Comparison of ENCODE assay signal across 36 cellular contexts in the genomic region with DNA sequence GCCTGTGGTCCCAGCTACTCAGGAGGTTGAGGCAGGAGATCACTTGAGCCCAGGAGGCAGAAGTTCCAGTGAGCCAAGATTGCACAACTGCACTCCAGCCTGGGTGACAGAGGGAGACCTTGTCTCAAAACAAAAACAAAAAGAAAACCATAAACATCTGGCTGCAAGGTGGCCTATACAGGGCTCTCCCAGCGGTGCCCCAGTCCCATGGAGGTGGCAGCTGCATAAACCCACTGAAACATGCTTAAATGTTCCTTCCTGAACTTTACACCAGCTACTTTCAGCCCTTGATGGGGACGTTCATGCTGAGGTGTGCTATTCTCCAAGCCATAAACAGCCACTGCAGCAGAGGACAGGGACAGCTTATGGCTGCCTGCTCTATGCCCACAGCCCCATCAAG.
"Had no signal": no experiment of that assay in that cellular context is flagged by ENCODE, and none has a peak within 500 bp of the region (broad histone marks: within the 10 kb centered on the region; RNA-seq: fewer than 3 reads in every experiment).

No MANE protein-coding gene starts in this region.

- H3K4me1 Mint-ChIP-seq: activated B cell treated with CpG ODN at 0.5 μM for 24 hours; activated CD4-positive, alpha-beta T cell treated with anti-CD3 and anti-CD28 coated beads, Interleukin-2, amount 10 ng/mL, durations not matched to agents 24 days and 14 days; activated naive CD8-positive, alpha-beta T cell treated with anti-CD3 and anti-CD28 coated beads for 36 hours; activated T-helper 17 cell treated with anti-CD3 and anti-CD28 coated beads, Interleukin-2, amount 50 U/mL, for 72 hours; brain had no signal

- H3K27ac Mint-ChIP-seq: activated B cell treated with CpG ODN at 0.5 μM for 24 hours; activated CD4-positive, alpha-beta memory T cell treated with anti-CD3 and anti-CD28 coated beads for 36 hours; activated CD4-positive, alpha-beta T cell treated with anti-CD3 and anti-CD28 coated beads, Interleukin-2, amount 10 ng/mL, durations not matched to agents 24 days and 14 days; activated CD8-positive, alpha-beta T cell treated with anti-CD3 and anti-CD28 coated beads for 36 hours; activated naive CD4-positive, alpha-beta T cell treated with anti-CD3 and anti-CD28 coated beads for 36 hours; activated naive CD4-positive, alpha-beta T cell treated with anti-CD3 and anti-CD28 coated beads, Interleukin-2, amount 50 U/mL, for 72 hours; activated naive CD8-positive, alpha-beta T cell treated with anti-CD3 and anti-CD28 coated beads for 36 hours; activated T-cell treated with anti-CD3 and anti-CD28 coated beads, Interleukin-2, amount 50 U/mL, for 72 hours; activated T-helper 1 cell treated with anti-CD3 and anti-CD28 coated beads, Interleukin-12 subunit alpha, Interleukin-12 subunit beta, Interleukin-2, Interleukin-4 antibody, amounts not matched to agents 30 ng/mL and 10 ng/mL and 1 ng/mL, durations not matched to agents 14 hours and 24 hours and 36 hours; activated T-helper 17 cell treated with anti-CD3 and anti-CD28 coated beads, Interleukin-2, amount 50 U/mL, for 72 hours; brain; T-helper 1 cell treated with Interleukin-12 subunit alpha and Interleukin-12 subunit beta and Interleukin-4 antibody, amounts not matched to agents 30 μg/mL and 1 μg/mL, for 36 hours; T-helper 2 cell treated with Interferon-gamma antibody and Interleukin-4, amounts not matched to agents 5 μg/mL and 100 μg/mL, for 36 hours had no signal

- ATAC-seq: activated CD8-positive, alpha-beta T cell treated with anti-CD3 and anti-CD28 coated beads for 36 hours; activated naive CD4-positive, alpha-beta T cell treated with anti-CD3 and anti-CD28 coated beads, Interleukin-2, amount 50 U/mL, for 72 hours; activated T-cell treated with anti-CD3 and anti-CD28 coated beads, Interleukin-2, amount 50 U/mL, for 4 hours; activated T-cell treated with anti-CD3 and anti-CD28 coated beads, Interleukin-2, amount 50 U/mL, for 72 hours; activated T-helper 17 cell treated with anti-CD3 and anti-CD28 coated beads, Interleukin-2, amount 50 U/mL, for 72 hours had no signal

- DNase-seq: activated B cell treated with CpG ODN at 0.5 μM for 24 hours; activated CD4-positive, alpha-beta memory T cell treated with anti-CD3 and anti-CD28 coated beads for 36 hours; activated CD4-positive, alpha-beta T cell treated with anti-CD3 and anti-CD28 coated beads for 4 hours; activated CD4-positive, alpha-beta T cell treated with anti-CD3 and anti-CD28 coated beads, Interleukin-2, amount 10 ng/mL, durations not matched to agents 24 days and 14 days; activated CD4-positive, alpha-beta T cell treated with anti-CD3 and anti-CD28 coated beads, Interleukin-2, amount 50 U/mL, for 1 hour; activated CD4-positive, alpha-beta T cell treated with anti-CD3 and anti-CD28 coated beads, Interleukin-2, amount 50 U/mL, for 4 hours; activated CD4-positive, CD25-positive, alpha-beta regulatory T cell treated with anti-CD3 and anti-CD28 coated beads, Interleukin-2, amount 50 U/mL, for 72 hours; activated CD8-positive, alpha-beta memory T cell treated with anti-CD3 and anti-CD28 coated beads, Interleukin-2, amount 50 U/mL, for 4 hours; activated CD8-positive, alpha-beta T cell treated with anti-CD3 and anti-CD28 coated beads for 36 hours; activated effector memory CD4-positive, alpha-beta T cell treated with anti-CD3 and anti-CD28 coated beads, Interleukin-2, amount 50 U/mL, for 16 hours; activated gamma-delta T cell treated with Interleukin-2 at 50 U/mL for 16 hours; activated naive CD4-positive, alpha-beta T cell; activated naive CD4-positive, alpha-beta T cell treated with anti-CD3 and anti-CD28 coated beads for 36 hours; activated naive CD4-positive, alpha-beta T cell treated with anti-CD3 and anti-CD28 coated beads, Interleukin-2, amount 50 U/mL, for 16 hours; activated naive CD8-positive, alpha-beta T cell treated with anti-CD3 and anti-CD28 coated beads for 36 hours; activated T-cell treated with anti-CD3 and anti-CD28 coated beads for 4 hours; activated T-cell treated with anti-CD3 and anti-CD28 coated beads, Interleukin-2, amount 50 U/mL, for 1 hour; activated T-cell treated with anti-CD3 and anti-CD28 coated beads, Interleukin-2, amount 50 U/mL, for 4 hours; activated T-cell treated with anti-CD3 and anti-CD28 coated beads, Interleukin-2, amount 50 U/mL, for 72 hours; adrenal gland; amniotic stem cell; anterior cingulate cortex; caudate nucleus; cerebellar nuclear complex; T-helper 1 cell; T-helper 2 cell; T-helper 9 cell had no signal

- H3K27me3 ChIP-seq: adrenal gland, ascending aorta, cardiac muscle cell had no signal

- H3K4me3 Mint-ChIP-seq: activated B cell treated with CpG ODN at 0.5 μM for 24 hours; activated CD4-positive, alpha-beta memory T cell treated with anti-CD3 and anti-CD28 coated beads for 36 hours; activated CD4-positive, alpha-beta T cell treated with anti-CD3 and anti-CD28 coated beads, Interleukin-2, amount 10 ng/mL, durations not matched to agents 24 days and 14 days; activated CD8-positive, alpha-beta T cell treated with anti-CD3 and anti-CD28 coated beads for 36 hours; activated naive CD4-positive, alpha-beta T cell treated with anti-CD3 and anti-CD28 coated beads for 36 hours; activated naive CD8-positive, alpha-beta T cell treated with anti-CD3 and anti-CD28 coated beads for 36 hours; activated T-cell treated with anti-CD3 and anti-CD28 coated beads, Interleukin-2, amount 50 U/mL, for 4 hours; activated T-cell treated with anti-CD3 and anti-CD28 coated beads, Interleukin-2, amount 50 U/mL, for 72 hours; activated T-helper 1 cell treated with anti-CD3 and anti-CD28 coated beads, Interleukin-12 subunit alpha, Interleukin-12 subunit beta, Interleukin-2, Interleukin-4 antibody, amounts not matched to agents 30 ng/mL and 10 ng/mL and 1 ng/mL, durations not matched to agents 14 hours and 24 hours and 36 hours; activated T-helper 17 cell treated with anti-CD3 and anti-CD28 coated beads, Interleukin-2, amount 50 U/mL, for 72 hours; brain; central memory CD8-positive, alpha-beta T cell; T-helper 1 cell treated with Interleukin-12 subunit alpha and Interleukin-12 subunit beta and Interleukin-4 antibody, amounts not matched to agents 30 μg/mL and 1 μg/mL, for 36 hours; T-helper 2 cell treated with Interferon-gamma antibody and Interleukin-4, amounts not matched to agents 5 μg/mL and 100 μg/mL, for 36 hours had no signal

- H3K4me1 ChIP-seq: adrenal gland, ascending aorta had no signal

- H3K27ac ChIP-seq: adrenal gland, ascending aorta, cardiac muscle cell had no signal

- H3K9me3 ChIP-seq: adrenal gland, ascending aorta had no signal

- H3K9me3 Mint-ChIP-seq: activated B cell treated with CpG ODN at 0.5 μM for 24 hours; activated CD4-positive, alpha-beta memory T cell treated with anti-CD3 and anti-CD28 coated beads for 36 hours; activated CD4-positive, alpha-beta T cell treated with anti-CD3 and anti-CD28 coated beads, Interleukin-2, amount 10 ng/mL, durations not matched to agents 24 days and 14 days; activated CD8-positive, alpha-beta T cell treated with anti-CD3 and anti-CD28 coated beads for 36 hours; activated naive CD4-positive, alpha-beta T cell treated with anti-CD3 and anti-CD28 coated beads for 36 hours; activated naive CD4-positive, alpha-beta T cell treated with anti-CD3 and anti-CD28 coated beads, Interleukin-2, amount 50 U/mL, for 72 hours; activated naive CD8-positive, alpha-beta T cell treated with anti-CD3 and anti-CD28 coated beads for 36 hours; activated T-cell treated with anti-CD3 and anti-CD28 coated beads, Interleukin-2, amount 50 U/mL, for 4 hours; activated T-cell treated with anti-CD3 and anti-CD28 coated beads, Interleukin-2, amount 50 U/mL, for 72 hours; activated T-helper 1 cell treated with anti-CD3 and anti-CD28 coated beads, Interleukin-12 subunit alpha, Interleukin-12 subunit beta, Interleukin-2, Interleukin-4 antibody, amounts not matched to agents 30 ng/mL and 10 ng/mL and 1 ng/mL, durations not matched to agents 14 hours and 24 hours and 36 hours; activated T-helper 17 cell treated with anti-CD3 and anti-CD28 coated beads, Interleukin-2, amount 50 U/mL, for 72 hours; brain; central memory CD8-positive, alpha-beta T cell; T-helper 1 cell treated with Interleukin-12 subunit alpha and Interleukin-12 subunit beta and Interleukin-4 antibody, amounts not matched to agents 30 μg/mL and 1 μg/mL, for 36 hours; T-helper 2 cell treated with Interferon-gamma antibody and Interleukin-4, amounts not matched to agents 5 μg/mL and 100 μg/mL, for 36 hours had no signal

- H3K27me3 Mint-ChIP-seq: activated B cell treated with CpG ODN at 0.5 μM for 24 hours; activated CD4-positive, alpha-beta memory T cell treated with anti-CD3 and anti-CD28 coated beads for 36 hours; activated CD4-positive, alpha-beta T cell treated with anti-CD3 and anti-CD28 coated beads, Interleukin-2, amount 10 ng/mL, durations not matched to agents 24 days and 14 days; activated CD8-positive, alpha-beta T cell treated with anti-CD3 and anti-CD28 coated beads for 36 hours; activated naive CD8-positive, alpha-beta T cell treated with anti-CD3 and anti-CD28 coated beads for 36 hours; activated T-helper 17 cell treated with anti-CD3 and anti-CD28 coated beads, Interleukin-2, amount 50 U/mL, for 72 hours; brain; central memory CD8-positive, alpha-beta T cell had no signal

- H3K4me3 ChIP-seq: adrenal gland, ascending aorta, cardiac muscle cell had no signal
